In genomic region chr17:78458739-78459335, GRCh38 we compare ENCODE assay signal across 2 cellular contexts.
TF ChIP-seq lines count a peak whose summit lies in the region.

No MANE protein-coding gene starts in this region.

TF ChIP-seq in GM23338, 12 proteins besides CTCF, POLR2A, EP300 and RAD21 (continued from another document):
- TF ChIP-seq STAT1 (IDR thresholded peaks at IDR 0.05; ENCODE audit: unreplicated experiment), result no peak
- no peak for TF ChIP-seq REST (IDR thresholded peaks at IDR 0.05; ENCODE audit: unreplicated experiment)
- TF ChIP-seq POLR2AphosphoS5 (IDR thresholded peaks at IDR 0.05; ENCODE audit: low read depth), result no peak
- no peak for TF ChIP-seq CREB1 (CRISPR knock-in tag; IDR thresholded peaks at IDR 0.05; ENCODE audit: low read depth)
- no peak for TF ChIP-seq EZH2 (IDR thresholded peaks at IDR 0.05; ENCODE audit: low read depth, unreplicated experiment)
- no peak for TF ChIP-seq EZH2phosphoT487 (IDR thresholded peaks at IDR 0.05; ENCODE audit: unreplicated experiment)
- no peak for TF ChIP-seq JUNB (IDR thresholded peaks at IDR 0.05; ENCODE audit: unreplicated experiment)
- TF ChIP-seq ETS1 (IDR thresholded peaks at IDR 0.05), result no peak
- TF ChIP-seq ZNF462 (CRISPR knock-in tag; IDR thresholded peaks at IDR 0.05), result no peak

TF ChIP-seq in SK-N-SH, 30 proteins besides CTCF, POLR2A, EP300 and RAD21:
- TF ChIP-seq TAF1 (IDR thresholded peaks at IDR 0.05; ENCODE audit: borderline replicate concordance, low read depth, low read length) (no peak), RCOR1 (IDR thresholded peaks at IDR 0.05; ENCODE audit: low read length) (no peak), GABPA (IDR thresholded peaks at IDR 0.05; ENCODE audit: low read depth) (no peak), YY1 (IDR thresholded peaks at IDR 0.05; ENCODE audit: low read depth) (no peak), TCF12 (IDR thresholded peaks at IDR 0.05) (no peak), ZBTB33 (IDR thresholded peaks at IDR 0.05; ENCODE audit: borderline replicate concordance, low read depth) (no peak), REST (IDR thresholded peaks at IDR 0.05; ENCODE audit: low read depth, low read length) (no peak), POLR2AphosphoS5 (IDR thresholded peaks at IDR 0.05; ENCODE audit: low read depth, low read length) (no peak)
